8 cellular contexts compared by ENCODE assay signal in genomic region chr3:24495334-24495994, GRCh38. TPM values are rescaled to one million over a fixed set of nuclear protein-coding genes. Genes with fewer than 3 reads are reported as not detected.
A peak's percentile ranks its signal among the peaks of the same experiment; 100 is the strongest.
DNase-seq lines count a peak whose midpoint lies in the region; ATAC-seq and TF ChIP-seq lines count a peak whose summit lies in the region.

No MANE protein-coding gene starts in this region.

- H3K27ac ChIP-seq in hepatocyte: peak overlapping the region; percentile 99

- no peaks in the 10 kb centered on the region for H3K36me3 Mint-ChIP-seq in activated T-cell treated with anti-CD3 and anti-CD28 coated beads, Interleukin-2, amount 50 U/mL, for 24 hours (ENCODE audit: low read depth)
- no peaks in the 10 kb centered on the region for H3K36me3 Mint-ChIP-seq in activated naive CD8-positive, alpha-beta T cell treated with anti-CD3 and anti-CD28 coated beads, Interleukin-2, amount 50 U/mL, for 24 hours (ENCODE audit: low read depth)

- H3K9me3 Mint-ChIP-seq in activated T-cell treated with anti-CD3 and anti-CD28 coated beads, Interleukin-2, amount 50 U/mL, for 24 hours: no peaks in the 10 kb centered on the region
- H3K9me3 Mint-ChIP-seq in activated naive CD8-positive, alpha-beta T cell treated with anti-CD3 and anti-CD28 coated beads, Interleukin-2, amount 50 U/mL, for 24 hours: no peaks in the 10 kb centered on the region

- no peaks in the 10 kb centered on the region for H4K20me1 ChIP-seq in hepatocyte (ENCODE audit: insufficient read depth, poor library complexity, severe bottlenecking)

- no peaks in the 10 kb centered on the region for H3K9me2 ChIP-seq in hepatocyte (replicated peaks; ENCODE audit: insufficient read depth)

- peaks cover 4% of the 10 kb centered on the region for H3K4me1 Mint-ChIP-seq in activated T-cell treated with anti-CD3 and anti-CD28 coated beads, Interleukin-2, amount 50 U/mL, for 24 hours (ENCODE audit: low read depth)
- peaks cover 15% of the 10 kb centered on the region for H3K4me1 Mint-ChIP-seq in activated naive CD8-positive, alpha-beta T cell treated with anti-CD3 and anti-CD28 coated beads, Interleukin-2, amount 50 U/mL, for 24 hours

- no peak for ATAC-seq in activated naive CD8-positive, alpha-beta T cell treated with anti-CD3 and anti-CD28 coated beads, Interleukin-2, amount 50 U/mL, for 24 hours
- ATAC-seq in GM18520 (IDR thresholded peaks at IDR 0.05; ENCODE audit: unreplicated experiment): no peak
- no peak for ATAC-seq in HG02763 (IDR thresholded peaks at IDR 0.05; ENCODE audit: unreplicated experiment)

- H3K4me1 ChIP-seq in hepatocyte (ENCODE audit: insufficient read depth): peaks cover 26% of the 10 kb centered on the region

- peaks cover 60% of the 10 kb centered on the region for H3K79me2 ChIP-seq in hepatocyte

- H3K4me3 Mint-ChIP-seq in activated T-cell treated with anti-CD3 and anti-CD28 coated beads, Interleukin-2, amount 50 U/mL, for 24 hours: peak overlapping the region; percentile 44
- H3K4me3 Mint-ChIP-seq in activated naive CD8-positive, alpha-beta T cell treated with anti-CD3 and anti-CD28 coated beads, Interleukin-2, amount 50 U/mL, for 24 hours: peak overlapping the region; percentile 46

- DNase-seq in activated T-cell treated with anti-CD3 and anti-CD28 coated beads, Interleukin-2, amount 50 U/mL, for 24 hours: no peak
- DNase-seq in activated T-cell treated with anti-CD3 and anti-CD28 coated beads for 4 hours (no peak), hepatocyte (ENCODE audit: low spot score) (peak; percentile 74), retina (peak; percentile 85), T-helper 2 cell (no peak)
- DNase-seq in activated naive CD8-positive, alpha-beta T cell treated with anti-CD3 and anti-CD28 coated beads, Interleukin-2, amount 50 U/mL, for 24 hours: no peak

- peak overlapping the region; percentile 86 for H2AFZ ChIP-seq in hepatocyte

- H3K9me3 ChIP-seq in hepatocyte (ENCODE audit: low read depth): no peaks in the 10 kb centered on the region

- H3K36me3 ChIP-seq in hepatocyte (replicated peaks; ENCODE audit: insufficient read depth, low read depth): no peaks in the 10 kb centered on the region

- no peak overlapping the region for H3K27ac Mint-ChIP-seq in activated T-cell treated with anti-CD3 and anti-CD28 coated beads, Interleukin-2, amount 50 U/mL, for 24 hours
- H3K27ac Mint-ChIP-seq in activated naive CD8-positive, alpha-beta T cell treated with anti-CD3 and anti-CD28 coated beads, Interleukin-2, amount 50 U/mL, for 24 hours: no peak overlapping the region

- 5% methylated on average over 60 of the region's 61 CpGs for WGBS in hepatocyte (ENCODE audit: low lambda C conversion rate, missing lambda C conversion rate)

- H3K27me3 ChIP-seq in hepatocyte: no peaks in the 10 kb centered on the region

- H3K4me3 ChIP-seq in hepatocyte: peak overlapping the region; percentile 82

- TF ChIP-seq CTCF in hepatocyte (IDR thresholded peaks at IDR 0.05; ENCODE audit: poor library complexity): no peak

- peak overlapping the region; percentile 97 for H3K4me2 ChIP-seq in hepatocyte

- H3K27me3 Mint-ChIP-seq in activated T-cell treated with anti-CD3 and anti-CD28 coated beads, Interleukin-2, amount 50 U/mL, for 24 hours: peaks cover 72% of the 10 kb centered on the region
- H3K27me3 Mint-ChIP-seq in activated naive CD8-positive, alpha-beta T cell treated with anti-CD3 and anti-CD28 coated beads, Interleukin-2, amount 50 U/mL, for 24 hours: peaks cover 46% of the 10 kb centered on the region

RNA-seq across cellular contexts. Expression of gene THRB, which starts 0.8 kb away (rescaled TPM):
- total RNA-seq in hepatocyte: 60.0 and 66.4 TPM in 2 replicates
- polyA plus RNA-seq in hepatocyte: 26.8 and 28.1 TPM in 2 replicates

Comparison
In these comparisons a context has a peak if more than half of its experiments do, and no peak if none do; other contexts are left out.
1. DNase-seq: peak in hepatocyte (single experiment) and retina (single experiment); none in activated T-cell treated with anti-CD3 and anti-CD28 coated beads, Interleukin-2, amount 50 U/mL, for 24 hours (single experiment), activated T-cell treated with anti-CD3 and anti-CD28 coated beads for 4 hours (single experiment), activated naive CD8-positive, alpha-beta T cell treated with anti-CD3 and anti-CD28 coated beads, Interleukin-2, amount 50 U/mL, for 24 hours (single experiment) and T-helper 2 cell (0 of 5).